Comparison of ENCODE assay signal across 13 cellular contexts in genomic region chr10:66834802-66835201, GRCh38.
"Had no signal": no experiment of that assay in that cellular context is flagged by ENCODE, and none has a peak within 500 bp of the region (broad histone marks: within the 10 kb centered on the region; RNA-seq: fewer than 3 reads in every experiment).

No MANE protein-coding gene starts in this region.

- H3K27me3 ChIP-seq: neural progenitor cell, thyroid gland had no signal

- ATAC-seq: stimulated activated effector memory CD8-positive, alpha-beta T cell treated with anti-CD3 and anti-CD28 coated beads, Interleukin-12 subunit alpha, Interleukin-12 subunit beta, amount 100 ng/mL, for 72 hours had no signal

- H3K36me3 ChIP-seq: neural progenitor cell, thyroid gland had no signal

- DNase-seq: activated CD4-positive, CD25-positive, alpha-beta regulatory T cell treated with anti-CD3 and anti-CD28 coated beads, Interleukin-2, amount 50 U/mL, for 72 hours; activated effector memory CD4-positive, alpha-beta T cell treated with Interleukin-2 at 50 U/mL for 16 hours; cortex of kidney; effector CD4-positive, alpha-beta T cell; foreskin melanocyte; midbrain; naive B cell; T-helper 9 cell; thyroid gland had no signal

- H2AFZ ChIP-seq: neural progenitor cell, parathyroid adenoma had no signal

- H3K9ac ChIP-seq: neural progenitor cell, parathyroid adenoma had no signal

- H3K4me3 ChIP-seq: lung, neural progenitor cell, thyroid gland had no signal

- H3K4me1 ChIP-seq: parathyroid adenoma, thyroid gland had no signal

- H3K9me3 ChIP-seq: thyroid gland had no signal

- H3K79me2 ChIP-seq: parathyroid adenoma had no signal

- H3K27ac ChIP-seq: neural progenitor cell, parathyroid adenoma, thyroid gland had no signal
